Comparison of ENCODE assay signal across 16 cellular contexts in the genomic region with DNA sequence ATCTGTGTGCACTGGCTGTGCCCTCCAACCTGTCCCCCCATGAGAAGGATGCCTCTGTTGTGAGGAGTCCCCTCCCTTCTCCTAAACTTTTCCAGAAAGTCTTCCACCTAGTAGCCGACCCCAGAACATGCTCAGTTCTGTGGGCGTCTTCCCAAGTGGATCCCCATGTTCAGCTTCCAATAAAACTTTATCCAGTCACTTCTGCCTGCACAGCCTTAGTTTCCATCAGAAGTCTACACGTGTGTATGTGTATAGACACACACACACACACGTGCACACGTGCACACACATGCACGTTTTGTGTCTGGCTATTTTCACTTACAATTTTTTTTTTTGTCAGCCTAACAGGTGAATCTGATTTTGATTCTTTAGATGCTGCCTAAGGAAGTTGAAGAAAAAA.
DNase-seq lines count a peak whose midpoint lies in the region; ATAC-seq, FAIRE-seq and TF ChIP-seq lines count a peak whose summit lies in the region.
"Had no signal": no experiment of that assay in that cellular context is flagged by ENCODE, and none has a peak within 500 bp of the region (broad histone marks: within the 10 kb centered on the region; RNA-seq: fewer than 3 reads in every experiment).

No MANE protein-coding gene starts in this region.

- no peaks in the 10 kb centered on the region for H3K79me2 ChIP-seq in K562 (ENCODE audit: control insufficient read depth, insufficient read depth, low read length)

- BruUV-seq in K562 (replicated peaks; lab: Mats Ljungman, UMichigan), result no TSS peak

- peaks cover 0 to 8% of the 10 kb centered on the region in 2 donors for H3K27me3 Mint-ChIP-seq in natural killer cell (ENCODE audit: low read depth in 2 of 2)
- H3K27me3 Mint-ChIP-seq in natural killer cell treated with Interleukin-12 subunit alpha and Interleukin-12 subunit beta and Interleukin-15 and Interleukin-18, amount 100 ng/mL, for 72 hours, result peaks cover 0 to 2% of the 10 kb centered on the region in 2 donors
- H3K27me3 Mint-ChIP-seq in naive thymus-derived CD8-positive, alpha-beta T cell, result no peaks in the 10 kb centered on the region

- POLR2A ChIA-PET in K562 (lab: Yijun Ruan, JAX), result no interaction called here
- POLR2A ChIA-PET in naive thymus-derived CD8-positive, alpha-beta T cell (lab: Charles Lee), result interaction anchor here (0.7 to 1.7 kb wide), 7 partner anchors 15 to 1418 kb away, joined by 3 to 5 read pairs (median 4); no protein-coding TSS in a partner anchor

- no peak overlapping the region for H3K4me2 ChIP-seq in K562 (ENCODE audit: insufficient read depth, low read length)

- no peaks in the 10 kb centered on the region for H3K9me1 ChIP-seq in K562 (ENCODE audit: control insufficient read depth, insufficient read depth, low read length)

- DNase-seq in natural killer cell (no peak), K562 (ENCODE audit: extremely low read depth in 1 of 4, low spot score in 3 of 4) (no peak), transverse colon (no peak), HuH-7 (ENCODE audit: low spot score) (no peak)
- no peak for DNase-seq in natural killer cell treated with Interleukin-12 subunit alpha and Interleukin-12 subunit beta and Interleukin-15 and Interleukin-18, amount 100 ng/mL, for 72 hours (ENCODE audit: low spot score)
- DNase-seq in naive thymus-derived CD8-positive, alpha-beta T cell, result no peak
- DNase-seq in stimulated activated CD4-positive, alpha-beta T cell treated with anti-CD3 and anti-CD28 coated beads, Interleukin-15, amount 100 ng/mL, for 24 hours, result no peak
- DNase-seq: AML-193, COR-L47, DMS153, EL, NCI-H1417, NCI-H2029, NCI-H524, SHP77 had no signal

- H3K4me1 Mint-ChIP-seq in natural killer cell, result peaks cover 0 to 20% of the 10 kb centered on the region in 2 donors
- peaks cover 3 to 15% of the 10 kb centered on the region in 2 donors for H3K4me1 Mint-ChIP-seq in natural killer cell treated with Interleukin-12 subunit alpha and Interleukin-12 subunit beta and Interleukin-15 and Interleukin-18, amount 100 ng/mL, for 72 hours (ENCODE audit: low read depth in 2 of 2)
- H3K4me1 Mint-ChIP-seq in naive thymus-derived CD8-positive, alpha-beta T cell, result peaks cover 15 to 27% (median 20%) of the 10 kb centered on the region in 4 donors

- H3K9me3 ChIP-seq in K562 (replicated peaks; ENCODE audit: control insufficient read depth, insufficient read depth, low read depth, low read length) (no peaks in the 10 kb centered on the region), transverse colon (no peaks in the 10 kb centered on the region)
- H3K9me3 ChIP-seq: Peyer's patch had no signal

- H4K20me1 ChIP-seq in K562 (replicated peaks; ENCODE audit: control insufficient read depth, insufficient read depth, low read length), result no peaks in the 10 kb centered on the region

- TF ChIP-seq CTCF in natural killer cell (IDR thresholded peaks at IDR 0.05) (no peak), K562 (IDR thresholded peaks at IDR 0.05 in 2 of 3, conservative IDR thresholded peaks at IDR 0.05 in 1 of 3; ENCODE audit: insufficient read depth in 2 of 3, low read depth in 1 of 3, low read length in 3 of 3) (no peak), transverse colon (IDR thresholded peaks at IDR 0.05) (no peak)

- H3K9ac ChIP-seq in K562 (ENCODE audit: insufficient read depth in 1 of 2, low read depth in 2 of 2, low read length in 2 of 2), result no peak overlapping the region; a peak in 1 of 4 replicates

- ATAC-seq in natural killer cell (no peak), K562 (no peak)
- no peak for ATAC-seq in natural killer cell treated with Interleukin-12 subunit alpha and Interleukin-12 subunit beta and Interleukin-15 and Interleukin-18, amount 100 ng/mL, for 72 hours
- ATAC-seq in naive thymus-derived CD8-positive, alpha-beta T cell, result peak in 1 of 2 donors; percentile 2

- no peak for TF ChIP-seq POLR2A in K562 (conservative IDR thresholded peaks at IDR 0.05)
- no peak for TF ChIP-seq POLR2A in transverse colon (IDR thresholded peaks at IDR 0.05)

- no peak for FAIRE-seq in K562 (lab: Jason Lieb, UNC)

- 0% methylated on average over 6 of the region's 6 CpGs for WGBS in K562 (ENCODE audit: insufficient coverage, low coverage, missing lambda C conversion rate)
- WGBS in transverse colon (ENCODE audit: low coverage in 1 of 2), 2 donors, result 57 to 79% methylated on average over 4 to 6 of the region's 6 CpGs

- CTCF ChIA-PET in K562 (lab: Yijun Ruan, JAX; ENCODE audit: low intra/inter-chr PET ratio), result no interaction called here

- no peak overlapping the region for H2AFZ ChIP-seq in K562 (ENCODE audit: low read depth, low read length)

- no peak for TF ChIP-seq RAD21 in K562 (CRISPR knock-in tag; conservative IDR thresholded peaks at IDR 0.05 in 1 of 2, IDR thresholded peaks at IDR 0.05 in 1 of 2)

- H3K4me3 Mint-ChIP-seq in natural killer cell, result no peak overlapping the region
- H3K4me3 Mint-ChIP-seq in natural killer cell treated with Interleukin-12 subunit alpha and Interleukin-12 subunit beta and Interleukin-15 and Interleukin-18, amount 100 ng/mL, for 72 hours, result no peak overlapping the region
- peak overlapping the region in 5 of 10 donors; percentile 6 to 62 (median 51) for H3K4me3 Mint-ChIP-seq in naive thymus-derived CD8-positive, alpha-beta T cell

- H3K27ac ChIP-seq in K562 (ENCODE audit: extremely low read depth, low read depth, low read length) (no peak overlapping the region), transverse colon (no peak overlapping the region)
- H3K27ac ChIP-seq: Peyer's patch had no signal

- peaks cover 0 to 44% of the 10 kb centered on the region in 2 experiments; a peak in 2 of 5 replicates for H3K27me3 ChIP-seq in K562 (ENCODE audit: control insufficient read depth in 2 of 2, insufficient read depth in 2 of 2, low read length in 2 of 2)
- H3K27me3 ChIP-seq in transverse colon, result no peaks in the 10 kb centered on the region
- H3K27me3 ChIP-seq: Peyer's patch had no signal

- TF ChIP-seq EP300 in K562 (IDR thresholded peaks at IDR 0.05; ENCODE audit: low read length) (no peak), transverse colon (IDR thresholded peaks at IDR 0.05; ENCODE audit: low read depth) (no peak)

- peaks cover 0 to 12% of the 10 kb centered on the region in 2 experiments; a peak in 1 of 5 replicates for H3K4me1 ChIP-seq in K562 (replicated peaks in 1 of 2; ENCODE audit: control insufficient read depth in 2 of 2, insufficient read depth in 2 of 2, low read length in 2 of 2)
- H3K4me1 ChIP-seq in transverse colon, result no peaks in the 10 kb centered on the region
- H3K4me1 ChIP-seq: Peyer's patch had no signal

- peak overlapping the region; percentile 48 to 83 for H3K27ac Mint-ChIP-seq in natural killer cell
- no peak overlapping the region for H3K27ac Mint-ChIP-seq in natural killer cell treated with Interleukin-12 subunit alpha and Interleukin-12 subunit beta and Interleukin-15 and Interleukin-18, amount 100 ng/mL, for 72 hours
- H3K27ac Mint-ChIP-seq in naive thymus-derived CD8-positive, alpha-beta T cell, result peak overlapping the region; percentile 61 to 98 (median 90)

- H3K36me3 Mint-ChIP-seq in natural killer cell, result no peaks in the 10 kb centered on the region
- no peaks in the 10 kb centered on the region for H3K36me3 Mint-ChIP-seq in natural killer cell treated with Interleukin-12 subunit alpha and Interleukin-12 subunit beta and Interleukin-15 and Interleukin-18, amount 100 ng/mL, for 72 hours
- no peaks in the 10 kb centered on the region for H3K36me3 Mint-ChIP-seq in naive thymus-derived CD8-positive, alpha-beta T cell

- H3K4me3 ChIP-seq in K562, result no peak overlapping the region
- no peak overlapping the region for H3K4me3 ChIP-seq in transverse colon
- H3K4me3 ChIP-seq: Peyer's patch had no signal

- H3K36me3 ChIP-seq in K562 (ENCODE audit: control insufficient read depth, insufficient read depth, low read length) (no peaks in the 10 kb centered on the region), transverse colon (no peaks in the 10 kb centered on the region)
- H3K36me3 ChIP-seq: Peyer's patch had no signal

- in situ Hi-C loops in K562 (cut with MboI) (no loop called here), transverse colon (cut with MboI; ENCODE audit: low pct_ligation_motif_present in 1 of 4, low pct_unique_long_range_greater_than_20kb in 1 of 4, low sequenced_read_pairs in 3 of 4) (no loop called here)

- intact Hi-C loops in natural killer cell (cut with micrococcal nuclease), result no loop called here
- intact Hi-C loops in K562 (cut with micrococcal nuclease), result no loop called here
- intact Hi-C loops in transverse colon (cut with DNase I; ENCODE audit: low total_unique reads), result no loop called here

- H3K9me3 Mint-ChIP-seq in natural killer cell, result no peaks in the 10 kb centered on the region
- no peaks in the 10 kb centered on the region for H3K9me3 Mint-ChIP-seq in natural killer cell treated with Interleukin-12 subunit alpha and Interleukin-12 subunit beta and Interleukin-15 and Interleukin-18, amount 100 ng/mL, for 72 hours
- H3K9me3 Mint-ChIP-seq in naive thymus-derived CD8-positive, alpha-beta T cell, result no peaks in the 10 kb centered on the region

TF ChIP-seq in K562, 482 proteins besides CTCF, POLR2A, EP300 and RAD21 (continues in another document):
- TF ChIP-seq, protein P1, sequence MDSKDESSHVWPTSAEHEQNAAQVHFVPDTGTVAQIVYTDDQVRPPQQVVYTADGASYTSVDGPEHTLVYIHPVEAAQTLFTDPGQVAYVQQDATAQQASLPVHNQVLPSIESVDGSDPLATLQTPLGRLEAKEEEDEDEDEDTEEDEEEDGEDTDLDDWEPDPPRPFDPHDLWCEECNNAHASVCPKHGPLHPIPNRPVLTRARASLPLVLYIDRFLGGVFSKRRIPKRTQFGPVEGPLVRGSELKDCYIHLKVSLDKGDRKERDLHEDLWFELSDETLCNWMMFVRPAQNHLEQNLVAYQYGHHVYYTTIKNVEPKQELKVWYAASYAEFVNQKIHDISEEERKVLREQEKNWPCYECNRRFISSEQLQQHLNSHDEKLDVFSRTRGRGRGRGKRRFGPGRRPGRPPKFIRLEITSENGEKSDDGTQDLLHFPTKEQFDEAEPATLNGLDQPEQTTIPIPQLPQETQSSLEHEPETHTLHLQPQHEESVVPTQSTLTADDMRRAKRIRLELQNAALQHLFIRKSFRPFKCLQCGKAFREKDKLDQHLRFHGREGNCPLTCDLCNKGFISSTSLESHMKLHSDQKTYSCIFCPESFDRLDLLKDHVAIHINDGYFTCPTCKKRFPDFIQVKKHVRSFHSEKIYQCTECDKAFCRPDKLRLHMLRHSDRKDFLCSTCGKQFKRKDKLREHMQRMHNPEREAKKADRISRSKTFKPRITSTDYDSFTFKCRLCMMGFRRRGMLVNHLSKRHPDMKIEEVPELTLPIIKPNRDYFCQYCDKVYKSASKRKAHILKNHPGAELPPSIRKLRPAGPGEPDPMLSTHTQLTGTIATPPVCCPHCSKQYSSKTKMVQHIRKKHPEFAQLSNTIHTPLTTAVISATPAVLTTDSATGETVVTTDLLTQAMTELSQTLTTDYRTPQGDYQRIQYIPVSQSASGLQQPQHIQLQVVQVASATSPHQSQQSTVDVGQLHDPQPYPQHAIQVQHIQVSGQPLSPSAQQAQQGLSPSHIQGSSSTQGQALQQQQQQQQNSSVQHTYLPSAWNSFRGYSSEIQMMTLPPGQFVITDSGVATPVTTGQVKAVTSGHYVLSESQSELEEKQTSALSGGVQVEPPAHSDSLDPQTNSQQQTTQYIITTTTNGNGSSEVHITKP (IDR thresholded peaks at IDR 0.05; ENCODE audit: partially characterized antibody), result no peak
- TF ChIP-seq BHLHE40 (IDR thresholded peaks at IDR 0.05; ENCODE audit: low read length), result 0 out of 2 replicates have a peak, but pooled peaks have one; percentile 9

Comparison
In these comparisons a context has a peak if more than half of its experiments do, and no peak if none do; other contexts are left out.
1. H3K27ac Mint-ChIP-seq: peak in natural killer cell (2 of 2) and naive thymus-derived CD8-positive, alpha-beta T cell (10 of 10); none in natural killer cell treated with Interleukin-12 subunit alpha and Interleukin-12 subunit beta and Interleukin-15 and Interleukin-18, amount 100 ng/mL, for 72 hours (0 of 2).